ENCODE assay signal across 1 cellular context in genomic region chr15:101347454-101347853, GRCh38.
TF ChIP-seq lines count a peak whose summit lies in the region.

No MANE protein-coding gene starts in this region.

TF ChIP-seq in H1, 55 proteins besides CTCF, POLR2A, EP300 and RAD21 (continued from another document):
- no peak for TF ChIP-seq JUND (IDR thresholded peaks at IDR 0.05; ENCODE audit: low read length)
- no peak for TF ChIP-seq ASH2L (IDR thresholded peaks at IDR 0.05; ENCODE audit: low read length)
- TF ChIP-seq GTF2F1 (IDR thresholded peaks at IDR 0.05; ENCODE audit: borderline replicate concordance, low read depth, low read length) = no peak
- TF ChIP-seq FOSL1 (IDR thresholded peaks at IDR 0.05; ENCODE audit: insufficient read depth, low read depth, low read length) = no peak
- TF ChIP-seq SP2 (IDR thresholded peaks at IDR 0.05; ENCODE audit: low read length) = no peak
